ENCODE assay signal across 9 cellular contexts in genomic region chr1:241520080-241520465, GRCh38. TPM values are rescaled to one million over a fixed set of nuclear protein-coding genes. Genes with fewer than 3 reads are reported as not detected.
DNase-seq lines count a peak whose midpoint lies in the region; ATAC-seq, FAIRE-seq and TF ChIP-seq lines count a peak whose summit lies in the region.
"Had no signal": no experiment of that assay in that cellular context is flagged by ENCODE, and none has a peak within 500 bp of the region (broad histone marks: within the 10 kb centered on the region; RNA-seq: fewer than 3 reads in every experiment).

No MANE protein-coding gene starts in this region.

- H3K9me3 Mint-ChIP-seq in activated naive CD8-positive, alpha-beta T cell treated with anti-CD3 and anti-CD28 coated beads for 36 hours: no peaks in the 10 kb centered on the region
- H3K9me3 Mint-ChIP-seq: activated B cell treated with CpG ODN at 0.5 μM for 24 hours had no signal

- peak overlapping the region; percentile 12 for H3K4me3 ChIP-seq in HEK293 (ENCODE audit: low read depth, low read length)
- peak overlapping the region; percentile 58 for H3K4me3 ChIP-seq in astrocyte of the spinal cord (ENCODE audit: low read depth, low read length)
- H3K4me3 ChIP-seq in kidney (ENCODE audit: low read length in 2 of 2): peak overlapping the region; percentile 75 to 78

- intact Hi-C loops in kidney (cut with DNase I): no loop called here

- H3K4me1 ChIP-seq in HEK293 (ENCODE audit: control insufficient read depth, insufficient read depth, low read length) (no peaks in the 10 kb centered on the region), kidney (ENCODE audit: control insufficient read depth in 1 of 2, insufficient read depth in 1 of 2, low read depth in 1 of 2, low read length in 2 of 2) (peaks cover 2% of the 10 kb centered on the region in 2 donors)

- no peak for TF ChIP-seq CTCF in HEK293 (tag by site-specific recombination; IDR thresholded peaks at IDR 0.05)
- TF ChIP-seq CTCF in astrocyte of the spinal cord (IDR thresholded peaks at IDR 0.05; ENCODE audit: low read depth, low read length): no peak
- TF ChIP-seq CTCF in kidney (IDR thresholded peaks at IDR 0.05; ENCODE audit: borderline replicate concordance, extremely low read depth, insufficient read depth): no peak

- POLR2A ChIA-PET in HEK293 (lab: Yijun Ruan, JAX): interaction anchor here (1.1 kb wide), 1 partner anchor 120 kb away, joined by 4 read pairs; the partner anchor contains the start of genes CHML and OPN3

- CTCF ChIA-PET in HEK293 (lab: Yijun Ruan, JAX): no interaction called here

- peaks cover 18% of the 10 kb centered on the region for H3K4me1 Mint-ChIP-seq in activated naive CD8-positive, alpha-beta T cell treated with anti-CD3 and anti-CD28 coated beads for 36 hours

- H3K36me3 ChIP-seq in HEK293 (ENCODE audit: control insufficient read depth in 2 of 2, insufficient read depth in 1 of 2, low read length in 2 of 2) (peaks cover 0 to 15% of the 10 kb centered on the region in 2 experiments; a peak in 1 of 3 replicates), kidney (ENCODE audit: control insufficient read depth in 1 of 2, insufficient read depth in 2 of 2, low read length in 2 of 2) (peaks cover 0 to 2% of the 10 kb centered on the region in 2 donors)

- DNase-seq in astrocyte of the spinal cord (ENCODE audit: low read depth, low spot score) (no peak), kidney (no peak), substantia nigra (lab: John Stamatoyannopoulos, UW) (no peak), middle frontal gyrus (ENCODE audit: extremely low spot score, low spot score) (no peak), T-helper 9 cell (no peak)
- no peak for DNase-seq in activated naive CD8-positive, alpha-beta T cell treated with anti-CD3 and anti-CD28 coated beads for 36 hours

- H3K4me3 Mint-ChIP-seq in activated naive CD8-positive, alpha-beta T cell treated with anti-CD3 and anti-CD28 coated beads for 36 hours: no peak overlapping the region
- H3K4me3 Mint-ChIP-seq: activated B cell treated with CpG ODN at 0.5 μM for 24 hours had no signal

- in situ Hi-C loops in astrocyte of the spinal cord (cut with HindIII; ENCODE audit: low sequenced_read_pairs): no loop called here

- no peak overlapping the region for H3K27ac Mint-ChIP-seq in activated naive CD8-positive, alpha-beta T cell treated with anti-CD3 and anti-CD28 coated beads for 36 hours
- H3K27ac Mint-ChIP-seq: activated B cell treated with CpG ODN at 0.5 μM for 24 hours had no signal

- H3K9ac ChIP-seq in kidney (ENCODE audit: low read length in 2 of 2): peak overlapping the region; percentile 17 to 37

- H3K36me3 Mint-ChIP-seq in activated naive CD8-positive, alpha-beta T cell treated with anti-CD3 and anti-CD28 coated beads for 36 hours: peaks cover 13% of the 10 kb centered on the region

- FAIRE-seq in kidney (lab: Jason Lieb, UNC): no peak

- H3K27me3 Mint-ChIP-seq in activated naive CD8-positive, alpha-beta T cell treated with anti-CD3 and anti-CD28 coated beads for 36 hours: peaks cover 24% of the 10 kb centered on the region
- H3K27me3 Mint-ChIP-seq: activated B cell treated with CpG ODN at 0.5 μM for 24 hours had no signal

- ATAC-seq in GM21390 (IDR thresholded peaks at IDR 0.05; ENCODE audit: unreplicated experiment): no peak

- H3K9me3 ChIP-seq in HEK293 (ENCODE audit: control insufficient read depth, insufficient read depth, low read depth, low read length) (no peaks in the 10 kb centered on the region), kidney (ENCODE audit: control insufficient read depth in 1 of 2, low read length in 2 of 2) (no peaks in the 10 kb centered on the region)

- H3K27ac ChIP-seq in HEK293 (ENCODE audit: extremely low read depth, low read depth, low read length): no peak overlapping the region
- H3K27ac ChIP-seq in kidney (ENCODE audit: low read depth in 2 of 2, low read length in 2 of 2): peak overlapping the region in 1 of 2 donors; percentile 30
- H3K27ac ChIP-seq in substantia nigra (ENCODE audit: low read depth, low read length, poor library complexity, severe bottlenecking): peak overlapping the region; percentile 2

TF ChIP-seq in HEK293, 187 proteins besides CTCF, POLR2A, EP300 and RAD21:
- TF ChIP-seq ZNF449 (tag by site-specific recombination; IDR thresholded peaks at IDR 0.05) (no peak), KLF17 (tag by site-specific recombination; IDR thresholded peaks at IDR 0.05) (no peak), ZNF692 (tag by site-specific recombination; IDR thresholded peaks at IDR 0.05) (no peak), ZIC2 (tag by site-specific recombination; IDR thresholded peaks at IDR 0.05) (no peak), ZNF600 (tag by site-specific recombination; IDR thresholded peaks at IDR 0.05) (no peak), ZNF10 (tag by site-specific recombination; IDR thresholded peaks at IDR 0.05) (no peak), ZNF140 (tag by site-specific recombination; IDR thresholded peaks at IDR 0.05) (no peak), PATZ1 (tag by site-specific recombination; IDR thresholded peaks at IDR 0.05) (no peak), ZNF133 (tag by site-specific recombination; IDR thresholded peaks at IDR 0.05) (no peak)

RNA-seq across cellular contexts. Expression of gene FH, which starts 0.5 kb away (rescaled TPM):
- total RNA-seq in kidney: 51.9 TPM
- polyA plus RNA-seq in kidney (ENCODE audit: insufficient read depth, low read depth, low replicate concordance): 128 TPM
- total RNA-seq in activated naive CD8-positive, alpha-beta T cell treated with anti-CD3 and anti-CD28 coated beads for 36 hours: 100 to 1,000 TPM; 101 to 103 TPM

RNA-seq across cellular contexts. Expression of gene KMO, which starts 12.1 kb away (rescaled TPM):
- 2.3 TPM for total RNA-seq in kidney
- 35.5 TPM for polyA plus RNA-seq in kidney (ENCODE audit: insufficient read depth, low read depth, low replicate concordance)
- under 1 TPM; 0.34 to 0.37 TPM for total RNA-seq in activated naive CD8-positive, alpha-beta T cell treated with anti-CD3 and anti-CD28 coated beads for 36 hours

Comparison
In these comparisons a context has a peak if more than half of its experiments do, and no peak if none do; other contexts are left out.
1. H3K4me3 ChIP-seq: peak in every context shown above with its lines; median percentile 76 in kidney; 58 in astrocyte of the spinal cord; 12 in HEK293.